Comparison of ENCODE assay signal across 33 cellular contexts in the genomic region with DNA sequence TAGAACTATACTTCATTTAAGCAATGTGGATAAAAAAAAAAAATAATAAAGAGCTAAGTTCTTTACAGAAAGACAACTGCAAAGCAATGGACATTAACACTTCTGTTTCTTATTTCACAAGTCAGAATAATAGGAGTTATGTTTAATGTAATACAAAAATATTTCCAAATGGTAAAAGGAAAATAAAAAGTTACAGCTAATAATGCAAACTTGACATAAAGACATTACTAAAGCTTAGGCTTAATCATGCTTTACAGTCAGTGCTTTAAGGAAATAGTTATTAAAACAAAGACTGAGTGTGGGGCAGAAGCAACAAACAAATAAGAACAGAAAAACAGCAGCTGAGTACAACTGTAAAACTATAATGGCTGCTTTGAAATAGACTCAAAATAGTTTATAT. TPM values are rescaled to one million over a fixed set of nuclear protein-coding genes. Genes with fewer than 3 reads are reported as not detected.
A peak's percentile ranks its signal among the peaks of the same experiment; 100 is the strongest.
DNase-seq lines count a peak whose midpoint lies in the region; ATAC-seq, FAIRE-seq and TF ChIP-seq lines count a peak whose summit lies in the region.
"Had no signal": no experiment of that assay in that cellular context is flagged by ENCODE, and none has a peak within 500 bp of the region (broad histone marks: within the 10 kb centered on the region; RNA-seq: fewer than 3 reads in every experiment).

No MANE protein-coding gene starts in this region.

- DNase-seq in NB4 (ENCODE audit: low read depth) (no peak), dorsolateral prefrontal cortex (no peak), smooth muscle cell (lab: John Stamatoyannopoulos, UW; ENCODE audit: unreplicated experiment) (no peak), UCSD-AML1 (lab: John Stamatoyannopoulos, UW; ENCODE audit: unreplicated experiment) (no peak), Kasumi-1 (lab: John Stamatoyannopoulos, UW) (no peak), small intestine (no peak)
- DNase-seq: activated CD4-positive, alpha-beta T cell treated with anti-CD3 and anti-CD28 coated beads for 4 hours; activated naive CD4-positive, alpha-beta T cell treated with Interleukin-2 at 50 U/mL for 16 hours; activated T-cell treated with anti-CD3 and anti-CD28 coated beads, Interleukin-2, amount 50 U/mL, for 48 hours; AML-193; amniotic stem cell; CD4-positive, alpha-beta memory T cell; effector memory CD8-positive, alpha-beta T cell; GOT3; heart right ventricle; kidney glomerular epithelial cell; NCI-H1417; NCI-H2081 treated with DMSO at 0.1 percent for 48 hours; NCI-H345; NCI-H748 treated with DMSO at 0.1 percent for 48 hours; stimulated activated CD4-positive, alpha-beta T cell treated with anti-CD3 and anti-CD28 coated beads, Interleukin-15, amount 100 ng/mL, for 24 hours; stimulated activated naive B cell treated with anti-CD40 and anti-IgM and Interleukin-4, amounts not matched to agents 10 μg/mL and 1 μg/mL and 100 μg/mL, for 72 hours had no signal

- H3K4me3 ChIP-seq in NB4 (ENCODE audit: low read depth, low read length) (peak overlapping the region; percentile 54), dorsolateral prefrontal cortex (peak overlapping the region in 14 of 59 donors; percentile 1 to 24 (median 6)), smooth muscle cell (no peak overlapping the region), small intestine (ENCODE audit: low read depth in 1 of 2, low read length in 2 of 2) (no peak overlapping the region)
- H3K4me3 ChIP-seq: lung, prostate gland had no signal

- H3K36me3 ChIP-seq in smooth muscle cell (ENCODE audit: low read depth), result peaks cover 49% of the 10 kb centered on the region
- peaks cover 18 to 20% of the 10 kb centered on the region in 2 donors for H3K36me3 ChIP-seq in small intestine (ENCODE audit: control insufficient read depth in 2 of 2, insufficient read depth in 2 of 2, low read length in 2 of 2)
- H3K36me3 ChIP-seq: prostate gland had no signal

- TF ChIP-seq CTCF in NB4 (IDR thresholded peaks at IDR 0.05; ENCODE audit: low read depth, low read length) (no peak), dorsolateral prefrontal cortex (IDR thresholded peaks at IDR 0.05 in 54 of 56, conservative IDR thresholded peaks at IDR 0.05 in 2 of 56; ENCODE audit: low read depth in 1 of 56, partially characterized antibody in 56 of 56) (no peak), smooth muscle cell (IDR thresholded peaks at IDR 0.05; ENCODE audit: borderline replicate concordance, insufficient read depth, poor library complexity, severe bottlenecking) (no peak)

- H3K9ac ChIP-seq in smooth muscle cell (ENCODE audit: low read depth), result no peak overlapping the region

- FAIRE-seq in G401.6 (lab: Jason Lieb, UNC) (peak; percentile 41), small intestine (lab: Jason Lieb, UNC) (no peak)
- FAIRE-seq: colon, GM12892 had no signal

- no peaks in the 10 kb centered on the region for H3K79me2 ChIP-seq in smooth muscle cell (ENCODE audit: low read depth)

- no peaks in the 10 kb centered on the region for H3K27me3 ChIP-seq in dorsolateral prefrontal cortex
- H3K27me3 ChIP-seq in smooth muscle cell (ENCODE audit: low read depth), result no peaks in the 10 kb centered on the region
- H3K27me3 ChIP-seq in small intestine (ENCODE audit: control insufficient read depth in 2 of 2, insufficient read depth in 2 of 2, low read length in 2 of 2), result no peaks in the 10 kb centered on the region
- H3K27me3 ChIP-seq: brain microvascular endothelial cell, foreskin keratinocyte, heart right ventricle, neutrophil had no signal

- intact Hi-C loops in dorsolateral prefrontal cortex (cut with DNase I), result loop anchor here in 1 of 2 donors (10.0 kb wide), 1 partner anchor 57 kb away; the partner anchor contains the start of gene ZFR

- H3K27ac ChIP-seq in dorsolateral prefrontal cortex, result peak overlapping the region in 56 of 59 donors; percentile 4 to 92 (median 71)
- H3K27ac ChIP-seq in smooth muscle cell (ENCODE audit: low read depth), result peak overlapping the region; percentile 53
- H3K27ac ChIP-seq in small intestine (ENCODE audit: low read depth in 1 of 2, low read length in 1 of 2), result no peak overlapping the region
- H3K27ac ChIP-seq: foreskin keratinocyte, neutrophil, VCaP had no signal

- no peaks in the 10 kb centered on the region for H3F3A ChIP-seq in smooth muscle cell (ENCODE audit: low read depth)

- TF ChIP-seq POLR2A in NB4 (IDR thresholded peaks at IDR 0.05; ENCODE audit: extremely low read depth, insufficient read length), result no peak

- no peaks in the 10 kb centered on the region for H3K4me1 ChIP-seq in smooth muscle cell (ENCODE audit: low read depth)
- no peaks in the 10 kb centered on the region for H3K4me1 ChIP-seq in small intestine (ENCODE audit: control insufficient read depth in 2 of 2, insufficient read depth in 1 of 2, low read depth in 1 of 2, low read length in 1 of 2)
- H3K4me1 ChIP-seq: foreskin keratinocyte, prostate gland had no signal

- peaks cover 40% of the 10 kb centered on the region for H4K20me1 ChIP-seq in smooth muscle cell (ENCODE audit: low read depth)

- no peak overlapping the region for H3K4me2 ChIP-seq in smooth muscle cell

- no peaks in the 10 kb centered on the region for H3K9me3 ChIP-seq in smooth muscle cell (replicated peaks; ENCODE audit: low read depth)
- no peaks in the 10 kb centered on the region for H3K9me3 ChIP-seq in small intestine (ENCODE audit: control insufficient read depth, low read depth)
- H3K9me3 ChIP-seq: heart right ventricle, neutrophil, prostate gland had no signal

- no peak for ATAC-seq in GM21825 (IDR thresholded peaks at IDR 0.05; ENCODE audit: unreplicated experiment)
- ATAC-seq: effector memory CD8-positive, alpha-beta T cell; foreskin keratinocyte; SK-N-SH treated with all-trans-retinoic acid at 6 μM for 48 hours; stimulated activated naive B cell treated with anti-CD40 and anti-IgM and Interleukin-4, amounts not matched to agents 10 μg/mL and 1 μg/mL and 100 μg/mL, for 72 hours had no signal

- no peak overlapping the region for H2AFZ ChIP-seq in smooth muscle cell (ENCODE audit: low read depth)

RNA-seq across cellular contexts. Expression of gene ZFR, which starts 56.7 kb away (rescaled TPM):
- total RNA-seq in dorsolateral prefrontal cortex (100 to 1,000 TPM in 80 of 120 experiments, 10 to 100 TPM in 40; 85.2 to 155 (median 104) TPM), smooth muscle cell (77.0 and 80.2 TPM in 2 replicates)
- polyA plus RNA-seq in smooth muscle cell (54.9 and 61.1 TPM in 2 replicates), small intestine (10 to 100 TPM; 28.2 to 30.4 (median 30.3) TPM)

Comparison
In these comparisons a context has a peak if more than half of its experiments do, and no peak if none do; other contexts are left out.
1. H3K27ac ChIP-seq: peak in dorsolateral prefrontal cortex (56 of 59) and smooth muscle cell (single experiment); none in small intestine (0 of 2).